Comparison of ENCODE assay signal across 7 cellular contexts in the genomic region with DNA sequence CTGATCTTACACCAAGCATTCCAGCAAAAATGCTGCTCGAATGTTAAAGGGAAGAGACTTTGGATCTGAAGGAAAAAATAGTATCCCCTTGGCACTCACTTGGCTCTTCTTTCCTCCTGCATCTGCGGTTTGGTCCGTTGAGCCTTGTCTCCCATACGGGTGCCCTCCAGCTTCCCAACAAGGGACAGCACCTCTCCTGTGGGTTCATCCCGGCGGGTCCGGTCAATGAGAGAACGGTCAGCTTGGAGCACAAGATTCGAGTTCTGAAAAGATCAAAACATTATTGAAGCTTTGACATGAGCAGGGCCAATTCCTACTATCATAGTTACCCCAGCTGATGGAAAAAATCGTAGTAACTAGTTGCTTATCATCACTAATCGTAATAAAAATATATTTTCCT. TPM values are rescaled to one million over a fixed set of nuclear protein-coding genes. Genes with fewer than 3 reads are reported as not detected.
A peak's percentile ranks its signal among the peaks of the same experiment; 100 is the strongest.
DNase-seq lines count a peak whose midpoint lies in the region; ATAC-seq, FAIRE-seq and TF ChIP-seq lines count a peak whose summit lies in the region.

No MANE protein-coding gene starts in this region.

- WGBS in iPS DF 6.9 (ENCODE audit: insufficient coverage, insufficient read length): no CpG with 5 or more reads among the region's 11 CpGs

- H3K36me3 ChIP-seq in iPS DF 6.9 (ENCODE audit: control insufficient read depth, insufficient read depth, low read length): peaks cover 14% of the 10 kb centered on the region; the same call in 1 of the 2 replicates

- CTCF ChIA-PET in activated B cell treated with CpG ODN at 0.5 μM for 24 hours (lab: Charles Lee): interaction anchor here (1.8 kb wide), 1 partner anchor 250 kb away, joined by 4 read pairs; no protein-coding TSS in a partner anchor

- no peaks in the 10 kb centered on the region for H3K27me3 Mint-ChIP-seq in activated B cell treated with CpG ODN at 0.5 μM for 24 hours

- no peaks in the 10 kb centered on the region for H3K9me3 ChIP-seq in iPS DF 6.9 (ENCODE audit: control insufficient read depth, insufficient read depth, low read length)

- POLR2A ChIA-PET in activated B cell treated with CpG ODN at 0.5 μM for 24 hours (lab: Charles Lee): interaction anchor here (0.5 to 2.6 kb wide), 10 partner anchors 14 to 96 kb away, joined by 3 to 44 read pairs (median 8); partner anchors contain the start of genes CIAO1, ITPRIPL1, NCAPH and STARD7

- TF ChIP-seq CTCF in HFF-Myc (IDR thresholded peaks at IDR 0.05; ENCODE audit: low read depth, low read length, missing control alignments) (no peak), activated B cell treated with CpG ODN at 0.5 μM for 24 hours (IDR thresholded peaks at IDR 0.05) (no peak)

- H3K9me3 Mint-ChIP-seq in activated B cell treated with CpG ODN at 0.5 μM for 24 hours: no peaks in the 10 kb centered on the region
- no peaks in the 10 kb centered on the region for H3K9me3 Mint-ChIP-seq in stimulated activated effector memory CD8-positive, alpha-beta T cell treated with anti-CD3 and anti-CD28 coated beads, Interleukin-12 subunit alpha, Interleukin-12 subunit beta, amount 100 ng/mL, for 72 hours

- no peaks in the 10 kb centered on the region for H3K27me3 ChIP-seq in iPS DF 6.9 (ENCODE audit: control insufficient read depth, insufficient read depth, low read length)

- peak overlapping the region; percentile 97 for H3K4me3 Mint-ChIP-seq in activated B cell treated with CpG ODN at 0.5 μM for 24 hours
- peak overlapping the region; percentile 100 for H3K4me3 Mint-ChIP-seq in stimulated activated effector memory CD8-positive, alpha-beta T cell treated with anti-CD3 and anti-CD28 coated beads, Interleukin-12 subunit alpha, Interleukin-12 subunit beta, amount 100 ng/mL, for 72 hours

- FAIRE-seq in HTR-8/SVneo (lab: Jason Lieb, UNC): no peak

- H3K4me1 Mint-ChIP-seq in activated B cell treated with CpG ODN at 0.5 μM for 24 hours: peaks cover 45% of the 10 kb centered on the region
- H3K4me1 Mint-ChIP-seq in stimulated activated effector memory CD8-positive, alpha-beta T cell treated with anti-CD3 and anti-CD28 coated beads, Interleukin-12 subunit alpha, Interleukin-12 subunit beta, amount 100 ng/mL, for 72 hours: peaks cover 50% of the 10 kb centered on the region

- intact Hi-C loops in activated B cell treated with CpG ODN at 0.5 μM for 24 hours (cut with micrococcal nuclease): loop anchor here (1.0 to 5.0 kb wide), 7 partner anchors 18 to 456 kb away; partner anchors contain the start of genes CIAO1, CNNM4 and NCAPH

- peak overlapping the region; percentile 97 for H3K27ac Mint-ChIP-seq in activated B cell treated with CpG ODN at 0.5 μM for 24 hours
- peak overlapping the region; percentile 99 for H3K27ac Mint-ChIP-seq in stimulated activated effector memory CD8-positive, alpha-beta T cell treated with anti-CD3 and anti-CD28 coated beads, Interleukin-12 subunit alpha, Interleukin-12 subunit beta, amount 100 ng/mL, for 72 hours

- no peaks in the 10 kb centered on the region for H3K4me1 ChIP-seq in iPS DF 6.9 (ENCODE audit: control insufficient read depth, insufficient read depth, low read length)

- H3K27ac ChIP-seq in iPS DF 6.9 (ENCODE audit: low read length): no peak overlapping the region

- peaks cover 57% of the 10 kb centered on the region for H3K36me3 Mint-ChIP-seq in activated B cell treated with CpG ODN at 0.5 μM for 24 hours (ENCODE audit: low read depth)
- H3K36me3 Mint-ChIP-seq in stimulated activated effector memory CD8-positive, alpha-beta T cell treated with anti-CD3 and anti-CD28 coated beads, Interleukin-12 subunit alpha, Interleukin-12 subunit beta, amount 100 ng/mL, for 72 hours: peaks cover 73% of the 10 kb centered on the region

- ATAC-seq in activated B cell treated with CpG ODN at 0.5 μM for 24 hours (ENCODE audit: low read depth): no peak
- no peak for ATAC-seq in stimulated activated effector memory CD8-positive, alpha-beta T cell treated with anti-CD3 and anti-CD28 coated beads, Interleukin-12 subunit alpha, Interleukin-12 subunit beta, amount 100 ng/mL, for 72 hours

- peak overlapping the region; percentile 97 for H3K4me3 ChIP-seq in HFF-Myc (replicated peaks; ENCODE audit: low read depth, low read length)
- peak overlapping the region; percentile 87 for H3K4me3 ChIP-seq in iPS DF 6.9 (ENCODE audit: low read length)

- DNase-seq in HFF-Myc (ENCODE audit: extremely low read depth, low read depth) (no peak), activated B cell treated with CpG ODN at 0.5 μM for 24 hours (no peak), iPS DF 6.9 (ENCODE audit: low read depth, low spot score) (no peak), HTR-8/SVneo (ENCODE audit: insufficient read length, low spot score) (no peak), hypothalamus (lab: John Stamatoyannopoulos, UW) (no peak)
- DNase-seq in stimulated activated effector memory CD8-positive, alpha-beta T cell treated with anti-CD3 and anti-CD28 coated beads, Interleukin-12 subunit alpha, Interleukin-12 subunit beta, amount 100 ng/mL, for 72 hours (ENCODE audit: low spot score in 2 of 2): no peak
- no peak for DNase-seq in stimulated activated CD4-positive, alpha-beta T cell treated with anti-CD3 and anti-CD28 coated beads, Interleukin-12 subunit alpha, Interleukin-12 subunit beta, amount 100 ng/mL, for 4 hours

RNA-seq across cellular contexts. Expression of gene SNRNP200, which starts 0.7 kb away (rescaled TPM):
- total RNA-seq in activated B cell treated with CpG ODN at 0.5 μM for 24 hours: 185 and 208 TPM in 2 replicates

RNA-seq across cellular contexts. Expression of gene ITPRIPL1, which starts 20.5 kb away (rescaled TPM):
- 2.7 and 4.4 TPM in 2 replicates for total RNA-seq in activated B cell treated with CpG ODN at 0.5 μM for 24 hours

RNA-seq across cellular contexts. Expression of gene NCAPH, which starts 31.0 kb away (rescaled TPM):
- total RNA-seq in activated B cell treated with CpG ODN at 0.5 μM for 24 hours: 1.8 and 2.4 TPM in 2 replicates

RNA-seq across cellular contexts. Expression of gene CIAO1, which starts 38.6 kb away (rescaled TPM):
- total RNA-seq in activated B cell treated with CpG ODN at 0.5 μM for 24 hours: 65.6 and 71.6 TPM in 2 replicates

RNA-seq across cellular contexts. Expression of gene TMEM127, which starts 38.8 kb away (rescaled TPM):
- 36.6 and 43.2 TPM in 2 replicates for total RNA-seq in activated B cell treated with CpG ODN at 0.5 μM for 24 hours
